Comparison of ENCODE assay signal across 10 cellular contexts in genomic region chr16:3503513-3503912, GRCh38. TPM values are rescaled to one million over a fixed set of nuclear protein-coding genes. Genes with fewer than 3 reads are reported as not detected.
A peak's percentile ranks its signal among the peaks of the same experiment; 100 is the strongest.
DNase-seq lines count a peak whose midpoint lies in the region; ATAC-seq and TF ChIP-seq lines count a peak whose summit lies in the region.
"Had no signal": no experiment of that assay in that cellular context is flagged by ENCODE, and none has a peak within 500 bp of the region (broad histone marks: within the 10 kb centered on the region; RNA-seq: fewer than 3 reads in every experiment).

No MANE protein-coding gene starts in this region.

- H3K4me3 ChIP-seq in GM12865 (ENCODE audit: low read depth, low read length) (no peak overlapping the region), adrenal gland (no peak overlapping the region)

- no peaks in the 10 kb centered on the region for H3K27me3 Mint-ChIP-seq in activated naive CD8-positive, alpha-beta T cell treated with anti-CD3 and anti-CD28 coated beads for 36 hours

- TF ChIP-seq POLR2A in adrenal gland (IDR thresholded peaks at IDR 0.05): no peak

- DNase-seq in GM12865 (ENCODE audit: low read depth): peak; percentile 48
- DNase-seq in activated CD4-positive, alpha-beta T cell treated with anti-CD3 and anti-CD28 coated beads for 4 hours: peak; percentile 50 to 63
- DNase-seq in activated naive CD8-positive, alpha-beta T cell treated with anti-CD3 and anti-CD28 coated beads for 36 hours: peak; percentile 64
- peak in 2 of 3 donors; percentile 14 to 32 for DNase-seq in stimulated activated CD4-positive, alpha-beta T cell treated with anti-CD3 and anti-CD28 coated beads, Interleukin-12 subunit alpha, Interleukin-12 subunit beta, amount 100 ng/mL, for 48 hours (ENCODE audit: low read depth in 2 of 3, low spot score in 1 of 3)
- no peak for DNase-seq in EL
- DNase-seq in adrenal gland: no peak
- DNase-seq: NCI-H1048 had no signal

- peaks cover 56% of the 10 kb centered on the region for H3K4me1 Mint-ChIP-seq in activated naive CD8-positive, alpha-beta T cell treated with anti-CD3 and anti-CD28 coated beads for 36 hours

- peaks cover 15 to 19% of the 10 kb centered on the region in 2 donors for H3K4me1 ChIP-seq in adrenal gland (replicated peaks in 1 of 2)

- H3K9me3 ChIP-seq in adrenal gland (replicated peaks in 1 of 3): no peaks in the 10 kb centered on the region

- no peak overlapping the region for H3K27ac ChIP-seq in adrenal gland

- 78 to 88% (median 83%) methylated on average over 6 of the region's 6 CpGs for WGBS in adrenal gland, 4 donors

- peak overlapping the region; percentile 63 for H3K4me3 Mint-ChIP-seq in activated naive CD8-positive, alpha-beta T cell treated with anti-CD3 and anti-CD28 coated beads for 36 hours

- H3K27ac Mint-ChIP-seq in activated naive CD8-positive, alpha-beta T cell treated with anti-CD3 and anti-CD28 coated beads for 36 hours: peak overlapping the region; percentile 89

- H3K9me3 Mint-ChIP-seq in activated naive CD8-positive, alpha-beta T cell treated with anti-CD3 and anti-CD28 coated beads for 36 hours: no peaks in the 10 kb centered on the region

- no peaks in the 10 kb centered on the region for H3K27me3 ChIP-seq in adrenal gland

- TF ChIP-seq CTCF in GM12865 (IDR thresholded peaks at IDR 0.05; ENCODE audit: insufficient read depth, low read depth, low read length, missing control alignments) (no peak), adrenal gland (IDR thresholded peaks at IDR 0.05) (no peak)

- peaks cover 0 to 22% of the 10 kb centered on the region in 2 donors for H3K36me3 ChIP-seq in adrenal gland (replicated peaks in 1 of 2)

- ATAC-seq in HG03520 (IDR thresholded peaks at IDR 0.05; ENCODE audit: unreplicated experiment) (no peak), HG03571 (IDR thresholded peaks at IDR 0.05; ENCODE audit: unreplicated experiment) (no peak)

- intact Hi-C loops in adrenal gland (cut with DNase I): no loop called here

- peaks cover 29% of the 10 kb centered on the region for H3K36me3 Mint-ChIP-seq in activated naive CD8-positive, alpha-beta T cell treated with anti-CD3 and anti-CD28 coated beads for 36 hours

RNA-seq across cellular contexts. Expression of gene CLUAP1, which starts 2.7 kb away (rescaled TPM):
- total RNA-seq in activated naive CD8-positive, alpha-beta T cell treated with anti-CD3 and anti-CD28 coated beads for 36 hours: 10 to 100 TPM in 1 of 2 experiments, 1 to 10 TPM in 1; 8.8 to 10.1 TPM
- total RNA-seq in adrenal gland: 10 to 100 TPM; 16.9 to 43.1 (median 20.4) TPM
- polyA plus RNA-seq in adrenal gland: 10 to 100 TPM in 1 of 3 donors, 1 to 10 TPM in 2; 6.9 to 42.8 (median 9.2) TPM

RNA-seq across cellular contexts. Expression of gene C16orf90, which starts 8.2 kb away (rescaled TPM):
- total RNA-seq in activated naive CD8-positive, alpha-beta T cell treated with anti-CD3 and anti-CD28 coated beads for 36 hours: not detected
- total RNA-seq in adrenal gland: not detected
- polyA plus RNA-seq in adrenal gland: not detected
- total RNA-seq: pulmonary artery endothelial cell had no signal

Comparison
In these comparisons a context has a peak if more than half of its experiments do, and no peak if none do; other contexts are left out.
1. DNase-seq: peak in GM12865 (single experiment), activated CD4-positive, alpha-beta T cell treated with anti-CD3 and anti-CD28 coated beads for 4 hours (2 of 2), activated naive CD8-positive, alpha-beta T cell treated with anti-CD3 and anti-CD28 coated beads for 36 hours (single experiment) and stimulated activated CD4-positive, alpha-beta T cell treated with anti-CD3 and anti-CD28 coated beads, Interleukin-12 subunit alpha, Interleukin-12 subunit beta, amount 100 ng/mL, for 48 hours (2 of 3); none in EL (single experiment) and adrenal gland (0 of 7).